In the genomic region with DNA sequence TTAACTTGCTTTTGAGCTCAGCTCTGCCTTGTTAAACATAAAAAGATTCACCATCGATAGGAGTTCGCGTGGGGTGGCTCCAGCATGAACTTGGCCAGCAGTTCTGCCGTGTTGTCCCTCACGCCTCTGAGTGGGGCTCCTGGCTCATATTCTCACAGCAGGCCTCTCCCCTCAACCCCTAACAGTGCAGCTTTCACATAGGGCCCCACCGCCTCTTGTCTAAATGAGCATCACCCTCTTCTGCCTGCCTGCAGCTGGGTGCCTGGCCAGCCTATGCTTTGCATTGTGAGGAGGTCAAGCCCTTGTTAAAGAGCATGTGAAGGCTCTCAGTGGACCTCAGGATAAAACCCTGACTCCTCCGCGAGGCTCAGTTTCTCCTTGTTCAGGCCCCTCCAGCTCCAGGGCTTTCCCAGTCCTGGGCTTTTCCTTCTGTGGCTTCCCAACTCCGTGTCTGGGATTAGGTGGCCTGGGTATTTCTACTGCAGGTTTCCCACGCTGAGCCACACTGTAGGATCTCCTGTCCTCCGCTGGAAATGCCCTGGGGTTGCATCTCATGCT, we compare ENCODE assay signal across 21 cellular contexts. TPM values are rescaled to one million over a fixed set of nuclear protein-coding genes. Genes with fewer than 3 reads are reported as not detected.
DNase-seq lines count a peak whose midpoint lies in the region; ATAC-seq and TF ChIP-seq lines count a peak whose summit lies in the region.
"Had no signal": no experiment of that assay in that cellular context is flagged by ENCODE, and none has a peak within 500 bp of the region (broad histone marks: within the 10 kb centered on the region; RNA-seq: fewer than 3 reads in every experiment).

No MANE protein-coding gene starts in this region.

- H3K27me3 ChIP-seq in left ventricle myocardium inferior (ENCODE audit: low read depth) (peaks cover 4% of the 10 kb centered on the region), osteoblast (ENCODE audit: insufficient read depth, low read length) (peaks cover 17% of the 10 kb centered on the region), upper lobe of right lung (no peaks in the 10 kb centered on the region), MM.1S (replicated peaks; ENCODE audit: insufficient read depth, low read length) (peaks cover 30% of the 10 kb centered on the region)

- H3K79me2 ChIP-seq in osteoblast (ENCODE audit: insufficient read depth, low read length) (no peaks in the 10 kb centered on the region), MM.1S (ENCODE audit: low read length) (no peaks in the 10 kb centered on the region)

- H3K4me1 ChIP-seq in left ventricle myocardium inferior (no peaks in the 10 kb centered on the region), osteoblast (ENCODE audit: insufficient read depth, low read length) (no peaks in the 10 kb centered on the region), upper lobe of right lung (no peaks in the 10 kb centered on the region), MM.1S (ENCODE audit: low read length) (no peaks in the 10 kb centered on the region)
- H3K4me1 ChIP-seq: A549 had no signal

- H3K27ac Mint-ChIP-seq in activated T-cell treated with anti-CD3 and anti-CD28 coated beads, Interleukin-2, amount 50 U/mL, for 72 hours = no peak overlapping the region

- H3K36me3 ChIP-seq in left ventricle myocardium inferior (no peaks in the 10 kb centered on the region), osteoblast (ENCODE audit: insufficient read depth, low read length) (no peaks in the 10 kb centered on the region), upper lobe of right lung (no peaks in the 10 kb centered on the region), MM.1S (replicated peaks; ENCODE audit: insufficient read depth, low read length) (no peaks in the 10 kb centered on the region)

- ATAC-seq in Right ventricle myocardium inferior (no peak), upper lobe of right lung (no peak)
- ATAC-seq in activated T-cell treated with anti-CD3 and anti-CD28 coated beads, Interleukin-2, amount 50 U/mL, for 72 hours (replicated peaks in 1 of 2) = no peak
- ATAC-seq: A549, HepG2 had no signal

- H3K4me3 Mint-ChIP-seq in activated T-cell treated with anti-CD3 and anti-CD28 coated beads, Interleukin-2, amount 50 U/mL, for 72 hours = no peak overlapping the region

- no peak overlapping the region for H2AFZ ChIP-seq in osteoblast (ENCODE audit: low read length)
- H2AFZ ChIP-seq in MM.1S (ENCODE audit: low read length) = no peak overlapping the region
- H2AFZ ChIP-seq: PC-9 had no signal

- H3K27ac ChIP-seq in left ventricle myocardium inferior (replicated peaks) = no peak overlapping the region
- H3K27ac ChIP-seq in osteoblast (ENCODE audit: low read depth, low read length) = no peak overlapping the region
- H3K27ac ChIP-seq in upper lobe of right lung = no peak overlapping the region
- H3K27ac ChIP-seq in MM.1S (ENCODE audit: low read length) = no peak overlapping the region
- H3K27ac ChIP-seq: A549, C4-2B, PC-9 had no signal

- H3K4me2 ChIP-seq in osteoblast (ENCODE audit: insufficient read depth, low read length) (no peak overlapping the region), MM.1S (ENCODE audit: low read depth, low read length) (no peak overlapping the region)
- H3K4me2 ChIP-seq: A549, PC-9 had no signal

- no peaks in the 10 kb centered on the region for H3K9me2 ChIP-seq in MM.1S (replicated peaks; ENCODE audit: insufficient read depth, low read length)

- no peak overlapping the region for H3K9ac ChIP-seq in MM.1S (ENCODE audit: low read length)

- peak; percentile 14 for DNase-seq in Right ventricle myocardium inferior (ENCODE audit: missing footprints)
- no peak for DNase-seq in left ventricle myocardium inferior
- DNase-seq in ecto neural progenitor cell (ENCODE audit: low spot score) = peak; percentile 33
- DNase-seq in osteoblast (ENCODE audit: insufficient read length, low spot score, missing footprints) = peak; percentile 35
- DNase-seq in upper lobe of right lung = peak; percentile 26
- no peak for DNase-seq in MM.1S
- no peak for DNase-seq in NCI-H69 (lab: John Stamatoyannopoulos, UW)
- DNase-seq in activated T-cell treated with anti-CD3 and anti-CD28 coated beads, Interleukin-2, amount 50 U/mL, for 72 hours = no peak
- DNase-seq: EL, GOT3, KG1, NCI-H1048, NCI-H1436 treated with DMSO at 0.1 percent for 48 hours, NCI-H2029 treated with DMSO at 0.1 percent for 48 hours, NCI-H2171 treated with DMSO at 0.1 percent for 48 hours, NCI-H510A, NCI-H82, PC-9 had no signal

- peaks cover 6 to 16% of the 10 kb centered on the region in 2 donors for H3K36me3 Mint-ChIP-seq in activated T-cell treated with anti-CD3 and anti-CD28 coated beads, Interleukin-2, amount 50 U/mL, for 72 hours (ENCODE audit: insufficient read depth in 2 of 2)

- H3F3A ChIP-seq in MM.1S (ENCODE audit: insufficient read depth, low read length) = no peaks in the 10 kb centered on the region

- H4K20me1 ChIP-seq in osteoblast (ENCODE audit: insufficient read depth, low read length) (no peaks in the 10 kb centered on the region), MM.1S (ENCODE audit: insufficient read depth, low read length) (no peaks in the 10 kb centered on the region)

- no peaks in the 10 kb centered on the region for H3K4me1 Mint-ChIP-seq in activated T-cell treated with anti-CD3 and anti-CD28 coated beads, Interleukin-2, amount 50 U/mL, for 72 hours (ENCODE audit: low read depth)

- intact Hi-C loops in Right ventricle myocardium inferior (cut with DNase I) (no loop called here), left ventricle myocardium inferior (cut with micrococcal nuclease) (no loop called here), upper lobe of right lung (cut with DNase I) (no loop called here)

- no peak for TF ChIP-seq CTCF in left ventricle myocardium inferior (IDR thresholded peaks at IDR 0.05; ENCODE audit: borderline replicate concordance)
- TF ChIP-seq CTCF in osteoblast (IDR thresholded peaks at IDR 0.05; ENCODE audit: extremely low read depth, low read depth, low read length) = no peak
- no peak for TF ChIP-seq CTCF in upper lobe of right lung (IDR thresholded peaks at IDR 0.05)
- no peak for TF ChIP-seq CTCF in MM.1S (IDR thresholded peaks at IDR 0.05; ENCODE audit: low read length)

- H3K27me3 Mint-ChIP-seq in activated T-cell treated with anti-CD3 and anti-CD28 coated beads, Interleukin-2, amount 50 U/mL, for 72 hours (ENCODE audit: low read depth) = no peaks in the 10 kb centered on the region

- H3K4me3 ChIP-seq in left ventricle myocardium inferior (no peak overlapping the region), osteoblast (ENCODE audit: insufficient read depth, low read length) (no peak overlapping the region), upper lobe of right lung (no peak overlapping the region), MM.1S (ENCODE audit: low read length) (no peak overlapping the region)
- H3K4me3 ChIP-seq: A549, PC-9 had no signal

- peaks cover 43% of the 10 kb centered on the region for H3K9me3 ChIP-seq in left ventricle myocardium inferior (replicated peaks)
- H3K9me3 ChIP-seq in osteoblast (ENCODE audit: low read depth, low read length) = peaks cover 4% of the 10 kb centered on the region
- H3K9me3 ChIP-seq in upper lobe of right lung = peaks cover 5% of the 10 kb centered on the region
- no peaks in the 10 kb centered on the region for H3K9me3 ChIP-seq in MM.1S (replicated peaks; ENCODE audit: insufficient read depth, low read length)

- H3K9me3 Mint-ChIP-seq in activated T-cell treated with anti-CD3 and anti-CD28 coated beads, Interleukin-2, amount 50 U/mL, for 72 hours = peaks cover 5 to 10% of the 10 kb centered on the region in 2 donors

RNA-seq across cellular contexts. Expression of gene CRYAA, which starts 34.8 kb away (rescaled TPM):
- not detected for total RNA-seq in Right ventricle myocardium inferior
- total RNA-seq in left ventricle myocardium inferior = not detected
- not detected in 2 replicates for total RNA-seq in osteoblast
- not detected for total RNA-seq in upper lobe of right lung
- total RNA-seq in activated T-cell treated with anti-CD3 and anti-CD28 coated beads, Interleukin-2, amount 50 U/mL, for 72 hours = not detected
- total RNA-seq: PC-9 had no signal

Comparison
In these comparisons a context has a peak if more than half of its experiments do, and no peak if none do; other contexts are left out.
1. DNase-seq: peak in Right ventricle myocardium inferior (single experiment), ecto neural progenitor cell (single experiment), osteoblast (single experiment) and upper lobe of right lung (single experiment); none in left ventricle myocardium inferior (single experiment), MM.1S (single experiment), NCI-H69 (single experiment) and activated T-cell treated with anti-CD3 and anti-CD28 coated beads, Interleukin-2, amount 50 U/mL, for 72 hours (0 of 2).